ENCODE assay signal across 23 cellular contexts in the genomic region with DNA sequence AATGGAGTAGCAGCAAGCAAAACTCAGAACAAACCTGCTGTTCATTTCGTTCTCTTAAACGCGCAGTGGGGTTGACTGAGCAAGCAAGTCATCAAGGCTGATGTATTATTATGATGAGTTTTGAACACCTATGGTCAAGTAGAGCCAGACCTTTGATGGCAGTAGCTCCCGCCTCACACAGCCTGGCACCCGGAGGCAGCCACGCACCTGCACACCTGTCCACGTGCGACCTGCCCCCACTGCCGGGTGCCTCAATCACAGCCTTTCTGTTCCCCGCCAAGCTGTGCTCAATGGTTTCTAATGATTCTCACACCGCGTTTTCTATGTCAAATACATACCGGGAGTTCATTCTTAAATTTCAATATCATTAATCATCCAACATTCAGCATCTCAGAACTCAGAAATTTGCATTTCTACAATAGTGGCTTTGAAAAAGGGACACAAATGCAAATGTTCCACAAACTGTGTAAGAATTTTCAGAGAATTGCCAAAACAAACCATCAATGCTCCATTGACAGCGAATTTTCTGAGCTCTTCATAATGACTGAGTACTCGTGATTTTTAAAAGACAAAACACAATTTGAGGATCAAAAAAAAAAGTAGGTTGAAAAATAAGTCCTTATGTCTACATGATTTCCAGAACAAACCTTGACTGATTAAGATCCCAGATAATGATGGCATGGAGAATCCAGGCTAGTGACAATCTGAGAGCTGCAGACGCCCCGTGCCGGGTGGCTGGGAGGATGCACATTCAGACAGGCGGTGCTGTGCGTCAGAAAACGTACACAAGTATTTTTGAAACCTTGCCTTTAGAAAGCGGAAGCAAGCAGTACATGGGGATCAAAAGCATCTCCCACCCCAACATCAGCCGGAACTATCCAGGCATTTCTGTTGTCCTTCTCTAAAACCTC. TPM values are rescaled to one million over a fixed set of nuclear protein-coding genes. Genes with fewer than 3 reads are reported as not detected.
DNase-seq lines count a peak whose midpoint lies in the region; FAIRE-seq lines count a peak whose summit lies in the region.
"Had no signal": no experiment of that assay in that cellular context is flagged by ENCODE, and none has a peak within 500 bp of the region (broad histone marks: within the 10 kb centered on the region; RNA-seq: fewer than 3 reads in every experiment).

No MANE protein-coding gene starts in this region.

- DNase-seq in H7 (peak; percentile 20), NCI-H510A treated with DMSO at 0.1 percent for 48 hours (lab: John Stamatoyannopoulos, UW) (peak; percentile 89), frontal cortex (ENCODE audit: low spot score in 2 of 2) (peak in 1 of 2 donors; percentile 45), putamen (ENCODE audit: low spot score) (peak; percentile 60), urothelium cell line (ENCODE audit: low spot score) (no peak), mesenteric fat pad (ENCODE audit: low spot score) (no peak), NOMO-1 (lab: John Stamatoyannopoulos, UW; ENCODE audit: unreplicated experiment in 2 of 2) (no peak)
- no peak for DNase-seq in stimulated activated naive CD4-positive, alpha-beta T cell treated with Interleukin-2 at 50 U/mL for 16 hours (lab: John Stamatoyannopoulos, UW)
- DNase-seq: activated CD4-positive, alpha-beta T cell treated with anti-CD3 and anti-CD28 coated beads, Interleukin-2, amount 50 U/mL, for 4 hours; activated naive CD4-positive, alpha-beta T cell treated with anti-CD3 and anti-CD28 coated beads, Interleukin-2, amount 10 ng/mL, durations not matched to agents 7 days and 5 days; amniotic stem cell; effector memory CD4-positive, alpha-beta T cell; KBM-7; left cardiac atrium; mammary epithelial cell; NCI-H187; stimulated activated naive CD8-positive, alpha-beta T cell treated with anti-CD3 and anti-CD28 coated beads, Interleukin-15, amount 100 ng/mL, for 72 hours; T-helper 1 cell; trophoblast cell had no signal

- H3K36me3 ChIP-seq in H7 (replicated peaks; ENCODE audit: control insufficient read depth, insufficient read depth, low read length): no peaks in the 10 kb centered on the region
- H3K36me3 ChIP-seq: BE2C, breast epithelium, prostate gland had no signal

- no peaks in the 10 kb centered on the region for H3K27me3 ChIP-seq in H7 (ENCODE audit: control insufficient read depth, insufficient read depth, low read length)
- H3K27me3 ChIP-seq: BE2C, breast epithelium had no signal

- FAIRE-seq in frontal cortex (lab: Jason Lieb, UNC) (peak; percentile 49), urothelium cell line (lab: Jason Lieb, UNC) (no peak)
- FAIRE-seq: colon had no signal

- no peak overlapping the region for H3K4me3 ChIP-seq in H7 (ENCODE audit: insufficient read depth, low read depth, low read length)
- H3K4me3 ChIP-seq: breast epithelium, prostate gland had no signal

RNA-seq across cellular contexts. Expression of a gene that starts 56.6 kb away (rescaled TPM):
- total RNA-seq in H7 (2014; rRNA removed; shearing (Covaris generic)): 18.1 and 28.5 TPM in 2 replicates
- total RNA-seq in frontal cortex (20.4 TPM), mesenteric fat pad (44.9 TPM)

Comparison
In these comparisons a context has a peak if more than half of its experiments do, and no peak if none do; other contexts are left out.
1. DNase-seq: peak in H7 (single experiment), NCI-H510A treated with DMSO at 0.1 percent for 48 hours (single experiment) and putamen (single experiment); none in urothelium cell line (single experiment), stimulated activated naive CD4-positive, alpha-beta T cell treated with Interleukin-2 at 50 U/mL for 16 hours (single experiment), mesenteric fat pad (single experiment) and NOMO-1 (0 of 2).